Comparison of ENCODE assay signal across 8 cellular contexts in genomic region chr1:41239988-41240610, GRCh38. TPM values are rescaled to one million over a fixed set of nuclear protein-coding genes. Genes with fewer than 3 reads are reported as not detected.
DNase-seq lines count a peak whose midpoint lies in the region; ATAC-seq and TF ChIP-seq lines count a peak whose summit lies in the region.

No MANE protein-coding gene starts in this region.

- no peaks in the 10 kb centered on the region for H3K27me3 Mint-ChIP-seq in CD4-positive, CD25-positive, alpha-beta regulatory T cell

- TF ChIP-seq CTCF in spleen (IDR thresholded peaks at IDR 0.05 in 8 of 11, conservative IDR thresholded peaks at IDR 0.05 in 3 of 11): peak in 3 of 11 experiments; percentile 10 to 31 (median 20)
- no peak for TF ChIP-seq CTCF in suprapubic skin (IDR thresholded peaks at IDR 0.05)
- no peak for TF ChIP-seq CTCF in testis (IDR thresholded peaks at IDR 0.05)

- intact Hi-C loops in spleen (cut with DNase I; ENCODE audit: low total_unique reads) (no loop called here), testis (cut with DNase I; ENCODE audit: low total_unique reads) (no loop called here)

- peak overlapping the region; percentile 65 to 91 (median 76) for H3K27ac Mint-ChIP-seq in CD4-positive, CD25-positive, alpha-beta regulatory T cell

- H3K4me3 Mint-ChIP-seq in CD4-positive, CD25-positive, alpha-beta regulatory T cell: peak overlapping the region; percentile 87 to 97 (median 87)

- H3K36me3 Mint-ChIP-seq in CD4-positive, CD25-positive, alpha-beta regulatory T cell: no peaks in the 10 kb centered on the region

- no peaks in the 10 kb centered on the region for H3K27me3 ChIP-seq in CD4-positive, CD25-positive, alpha-beta regulatory T cell (ENCODE audit: control insufficient read depth, insufficient read depth, low read length)
- H3K27me3 ChIP-seq in spleen (replicated peaks in 1 of 7) (no peaks in the 10 kb centered on the region), suprapubic skin (no peaks in the 10 kb centered on the region), testis (no peaks in the 10 kb centered on the region)

- H3K36me3 ChIP-seq in CD4-positive, CD25-positive, alpha-beta regulatory T cell (ENCODE audit: control insufficient read depth, insufficient read depth, low read length): no peaks in the 10 kb centered on the region
- no peaks in the 10 kb centered on the region for H3K36me3 ChIP-seq in spleen
- H3K36me3 ChIP-seq in suprapubic skin: no peaks in the 10 kb centered on the region
- H3K36me3 ChIP-seq in testis (ENCODE audit: low read depth, missing control alignments): no peaks in the 10 kb centered on the region

- peaks cover 13% of the 10 kb centered on the region for H3K4me1 ChIP-seq in CD4-positive, CD25-positive, alpha-beta regulatory T cell (ENCODE audit: control insufficient read depth, insufficient read depth, low read length, poor library complexity, severe bottlenecking)
- H3K4me1 ChIP-seq in spleen: peaks cover 13 to 62% (median 44%) of the 10 kb centered on the region in 6 donors
- peaks cover 23% of the 10 kb centered on the region for H3K4me1 ChIP-seq in suprapubic skin
- peaks cover 9% of the 10 kb centered on the region for H3K4me1 ChIP-seq in testis

- peak in 2 of 3 donors; percentile 45 to 69 for DNase-seq in CD4-positive, CD25-positive, alpha-beta regulatory T cell
- DNase-seq in HCEC 1CT (peak; percentile 65), SK-N-DZ (ENCODE audit: low spot score) (peak; percentile 25), fibroblast of peridontal ligament (ENCODE audit: extremely low read depth) (peak; percentile 80), spleen (no peak), suprapubic skin (ENCODE audit: low spot score in 2 of 2) (no peak), testis (no peak)
- no peak for DNase-seq in stimulated activated CD4-positive, alpha-beta T cell treated with anti-CD3 and anti-CD28 coated beads, Interleukin-4, amount 100 ng/mL, for 24 hours

- H3K9me3 Mint-ChIP-seq in CD4-positive, CD25-positive, alpha-beta regulatory T cell: no peaks in the 10 kb centered on the region

- H3K4me3 ChIP-seq in CD4-positive, CD25-positive, alpha-beta regulatory T cell (ENCODE audit: low read depth, low read length): peak overlapping the region; percentile 60
- H3K4me3 ChIP-seq in spleen (no peak overlapping the region), suprapubic skin (no peak overlapping the region), testis (no peak overlapping the region)

- peak; percentile 14 to 42 for ATAC-seq in CD4-positive, CD25-positive, alpha-beta regulatory T cell (ENCODE audit: low read depth in 2 of 2)

- TF ChIP-seq POLR2A in spleen (IDR thresholded peaks at IDR 0.05) (no peak), suprapubic skin (IDR thresholded peaks at IDR 0.05) (no peak), testis (IDR thresholded peaks at IDR 0.05) (no peak)

- peaks cover 16 to 31% (median 21%) of the 10 kb centered on the region in 4 donors for H3K4me1 Mint-ChIP-seq in CD4-positive, CD25-positive, alpha-beta regulatory T cell

- no peak for TF ChIP-seq EP300 in suprapubic skin (IDR thresholded peaks at IDR 0.05)

- no peaks in the 10 kb centered on the region for H3K9me3 ChIP-seq in CD4-positive, CD25-positive, alpha-beta regulatory T cell (ENCODE audit: control insufficient read depth in 2 of 2, low read length in 2 of 2)
- H3K9me3 ChIP-seq in spleen: no peaks in the 10 kb centered on the region
- no peaks in the 10 kb centered on the region for H3K9me3 ChIP-seq in suprapubic skin
- no peaks in the 10 kb centered on the region for H3K9me3 ChIP-seq in testis

- H3K27ac ChIP-seq in CD4-positive, CD25-positive, alpha-beta regulatory T cell (ENCODE audit: insufficient read depth, low read length, poor library complexity, severe bottlenecking): peak overlapping the region; percentile 66
- H3K27ac ChIP-seq in spleen (peak overlapping the region in 7 of 8 donors; percentile 89 to 96 (median 93)), suprapubic skin (no peak overlapping the region), testis (peak overlapping the region in 1 of 2 donors; percentile 99)

RNA-seq across cellular contexts. Expression of gene SCMH1, which starts 2.0 kb away (rescaled TPM):
- 27.6 TPM for total RNA-seq in CD4-positive, CD25-positive, alpha-beta regulatory T cell
- polyA plus RNA-seq in CD4-positive, CD25-positive, alpha-beta regulatory T cell: 1 to 10 TPM; 3.4 to 7.3 (median 5.2) TPM
- polyA plus RNA-seq in SK-N-DZ (2014; cell fraction: cytosol; rRNA removed): 29.6 and 34.6 TPM in 2 replicates
- 31.9 and 42.3 TPM in 2 replicates for polyA plus RNA-seq in SK-N-DZ (2014; cell fraction: nucleus; rRNA removed)
- total RNA-seq in spleen (10 to 100 TPM; 25.0 to 40.5 (median 27.6) TPM), suprapubic skin (10 to 100 TPM; 17.6 to 48.2 (median 21.8) TPM), testis (10 to 100 TPM; 60.8 to 79.7 TPM)
- polyA plus RNA-seq in spleen (10 to 100 TPM in 2 of 3 donors, 1 to 10 TPM in 1; 8.6 to 15.1 (median 10.4) TPM), testis (ENCODE audit: insufficient read depth, low read depth, low replicate concordance) (79.0 TPM)

Comparison
In these comparisons a context has a peak if more than half of its experiments do, and no peak if none do; other contexts are left out.
1. DNase-seq: peak in CD4-positive, CD25-positive, alpha-beta regulatory T cell (2 of 3), HCEC 1CT (single experiment), SK-N-DZ (single experiment) and fibroblast of peridontal ligament (single experiment); none in spleen (single experiment), suprapubic skin (0 of 2), stimulated activated CD4-positive, alpha-beta T cell treated with anti-CD3 and anti-CD28 coated beads, Interleukin-4, amount 100 ng/mL, for 24 hours (single experiment) and testis (single experiment).